Comparison of ENCODE assay signal across 1 cellular context in the genomic region with DNA sequence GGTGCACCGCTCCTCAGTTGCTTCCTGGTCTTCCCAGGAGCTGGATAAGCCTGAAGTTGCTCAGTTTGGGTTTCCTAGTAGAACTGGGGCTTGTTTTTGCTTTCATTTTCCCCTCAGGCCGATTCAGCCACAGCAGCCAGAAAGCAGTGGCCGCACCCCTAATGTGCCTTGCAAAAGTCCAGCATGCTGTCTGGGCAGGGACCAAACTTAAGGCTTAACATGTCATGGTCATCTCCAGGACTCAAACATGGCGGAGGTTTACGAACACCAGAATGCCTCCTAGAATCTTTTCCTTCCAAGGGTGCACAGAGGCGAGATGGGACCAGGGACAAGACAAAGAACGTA.
TF ChIP-seq lines count a peak whose summit lies in the region.

No MANE protein-coding gene starts in this region.

TF ChIP-seq in GM12878, 131 proteins besides CTCF, POLR2A, EP300 and RAD21:
- no peak for TF ChIP-seq ZSCAN29 (IDR thresholded peaks at IDR 0.05)
- TF ChIP-seq, protein P1, sequence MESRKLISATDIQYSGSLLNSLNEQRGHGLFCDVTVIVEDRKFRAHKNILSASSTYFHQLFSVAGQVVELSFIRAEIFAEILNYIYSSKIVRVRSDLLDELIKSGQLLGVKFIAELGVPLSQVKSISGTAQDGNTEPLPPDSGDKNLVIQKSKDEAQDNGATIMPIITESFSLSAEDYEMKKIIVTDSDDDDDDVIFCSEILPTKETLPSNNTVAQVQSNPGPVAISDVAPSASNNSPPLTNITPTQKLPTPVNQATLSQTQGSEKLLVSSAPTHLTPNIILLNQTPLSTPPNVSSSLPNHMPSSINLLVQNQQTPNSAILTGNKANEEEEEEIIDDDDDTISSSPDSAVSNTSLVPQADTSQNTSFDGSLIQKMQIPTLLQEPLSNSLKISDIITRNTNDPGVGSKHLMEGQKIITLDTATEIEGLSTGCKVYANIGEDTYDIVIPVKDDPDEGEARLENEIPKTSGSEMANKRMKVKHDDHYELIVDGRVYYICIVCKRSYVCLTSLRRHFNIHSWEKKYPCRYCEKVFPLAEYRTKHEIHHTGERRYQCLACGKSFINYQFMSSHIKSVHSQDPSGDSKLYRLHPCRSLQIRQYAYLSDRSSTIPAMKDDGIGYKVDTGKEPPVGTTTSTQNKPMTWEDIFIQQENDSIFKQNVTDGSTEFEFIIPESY (IDR thresholded peaks at IDR 0.05), result no peak
- no peak for TF ChIP-seq TCF12 (IDR thresholded peaks at IDR 0.05; ENCODE audit: low read depth, low read length)
- TF ChIP-seq TCF7 (IDR thresholded peaks at IDR 0.05; ENCODE audit: borderline replicate concordance), result no peak; the same call in 1 of the 2 replicates
- TF ChIP-seq GATAD2B (conservative IDR thresholded peaks at IDR 0.05; ENCODE audit: low read depth), result 0 out of 2 replicates have a peak, but pooled peaks have one; percentile 11
- no peak for TF ChIP-seq ZNF24 (IDR thresholded peaks at IDR 0.05)
- 0 out of 2 replicates have a peak, but pooled peaks have one; percentile 8 for TF ChIP-seq CHD1 (IDR thresholded peaks at IDR 0.05; ENCODE audit: low read depth, low read length)
- TF ChIP-seq, protein P2, sequence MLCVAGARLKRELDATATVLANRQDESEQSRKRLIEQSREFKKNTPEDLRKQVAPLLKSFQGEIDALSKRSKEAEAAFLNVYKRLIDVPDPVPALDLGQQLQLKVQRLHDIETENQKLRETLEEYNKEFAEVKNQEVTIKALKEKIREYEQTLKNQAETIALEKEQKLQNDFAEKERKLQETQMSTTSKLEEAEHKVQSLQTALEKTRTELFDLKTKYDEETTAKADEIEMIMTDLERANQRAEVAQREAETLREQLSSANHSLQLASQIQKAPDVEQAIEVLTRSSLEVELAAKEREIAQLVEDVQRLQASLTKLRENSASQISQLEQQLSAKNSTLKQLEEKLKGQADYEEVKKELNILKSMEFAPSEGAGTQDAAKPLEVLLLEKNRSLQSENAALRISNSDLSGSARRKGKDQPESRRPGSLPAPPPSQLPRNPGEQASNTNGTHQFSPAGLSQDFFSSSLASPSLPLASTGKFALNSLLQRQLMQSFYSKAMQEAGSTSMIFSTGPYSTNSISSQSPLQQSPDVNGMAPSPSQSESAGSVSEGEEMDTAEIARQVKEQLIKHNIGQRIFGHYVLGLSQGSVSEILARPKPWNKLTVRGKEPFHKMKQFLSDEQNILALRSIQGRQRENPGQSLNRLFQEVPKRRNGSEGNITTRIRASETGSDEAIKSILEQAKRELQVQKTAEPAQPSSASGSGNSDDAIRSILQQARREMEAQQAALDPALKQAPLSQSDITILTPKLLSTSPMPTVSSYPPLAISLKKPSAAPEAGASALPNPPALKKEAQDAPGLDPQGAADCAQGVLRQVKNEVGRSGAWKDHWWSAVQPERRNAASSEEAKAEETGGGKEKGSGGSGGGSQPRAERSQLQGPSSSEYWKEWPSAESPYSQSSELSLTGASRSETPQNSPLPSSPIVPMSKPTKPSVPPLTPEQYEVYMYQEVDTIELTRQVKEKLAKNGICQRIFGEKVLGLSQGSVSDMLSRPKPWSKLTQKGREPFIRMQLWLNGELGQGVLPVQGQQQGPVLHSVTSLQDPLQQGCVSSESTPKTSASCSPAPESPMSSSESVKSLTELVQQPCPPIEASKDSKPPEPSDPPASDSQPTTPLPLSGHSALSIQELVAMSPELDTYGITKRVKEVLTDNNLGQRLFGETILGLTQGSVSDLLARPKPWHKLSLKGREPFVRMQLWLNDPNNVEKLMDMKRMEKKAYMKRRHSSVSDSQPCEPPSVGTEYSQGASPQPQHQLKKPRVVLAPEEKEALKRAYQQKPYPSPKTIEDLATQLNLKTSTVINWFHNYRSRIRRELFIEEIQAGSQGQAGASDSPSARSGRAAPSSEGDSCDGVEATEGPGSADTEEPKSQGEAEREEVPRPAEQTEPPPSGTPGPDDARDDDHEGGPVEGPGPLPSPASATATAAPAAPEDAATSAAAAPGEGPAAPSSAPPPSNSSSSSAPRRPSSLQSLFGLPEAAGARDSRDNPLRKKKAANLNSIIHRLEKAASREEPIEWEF (IDR thresholded peaks at IDR 0.05; ENCODE audit: insufficient replicate concordance, low read depth, low read length), result no peak
